Comparison of ENCODE assay signal across 11 cellular contexts in genomic region chr3:165784337-165784736, GRCh38. TPM values are rescaled to one million over a fixed set of nuclear protein-coding genes. Genes with fewer than 3 reads are reported as not detected.
"Had no signal": no experiment of that assay in that cellular context is flagged by ENCODE, and none has a peak within 500 bp of the region (broad histone marks: within the 10 kb centered on the region; RNA-seq: fewer than 3 reads in every experiment).

No MANE protein-coding gene starts in this region.

- H3K4me1 ChIP-seq: HAP-1 had no signal

- DNase-seq: GM23248, GOT3, H7, H9, HCEC 1CT, HFFc6 had no signal

- H3K27ac ChIP-seq: GM23248 had no signal

- ATAC-seq: GM23338, HCT116 had no signal

- H3K36me3 ChIP-seq: HAP-1 had no signal

- H3K9me3 ChIP-seq: HAP-1 had no signal

- H2AFZ ChIP-seq: GM23248, GM23338 had no signal

- H3K4me2 ChIP-seq: GM23338 had no signal

- H3K4me3 ChIP-seq: GM23248, GM23338, HAP-1 had no signal

- H3K9ac ChIP-seq: GM23248 had no signal

- FAIRE-seq: H1, H54 had no signal

RNA-seq across cellular contexts. Expression of gene BCHE, which starts 52.9 kb away (rescaled TPM):
- total RNA-seq: GM23248, HFFc6 had no signal
- polyA plus RNA-seq: GM23248 had no signal
